ENCODE assay signal across 8 cellular contexts in the genomic region with DNA sequence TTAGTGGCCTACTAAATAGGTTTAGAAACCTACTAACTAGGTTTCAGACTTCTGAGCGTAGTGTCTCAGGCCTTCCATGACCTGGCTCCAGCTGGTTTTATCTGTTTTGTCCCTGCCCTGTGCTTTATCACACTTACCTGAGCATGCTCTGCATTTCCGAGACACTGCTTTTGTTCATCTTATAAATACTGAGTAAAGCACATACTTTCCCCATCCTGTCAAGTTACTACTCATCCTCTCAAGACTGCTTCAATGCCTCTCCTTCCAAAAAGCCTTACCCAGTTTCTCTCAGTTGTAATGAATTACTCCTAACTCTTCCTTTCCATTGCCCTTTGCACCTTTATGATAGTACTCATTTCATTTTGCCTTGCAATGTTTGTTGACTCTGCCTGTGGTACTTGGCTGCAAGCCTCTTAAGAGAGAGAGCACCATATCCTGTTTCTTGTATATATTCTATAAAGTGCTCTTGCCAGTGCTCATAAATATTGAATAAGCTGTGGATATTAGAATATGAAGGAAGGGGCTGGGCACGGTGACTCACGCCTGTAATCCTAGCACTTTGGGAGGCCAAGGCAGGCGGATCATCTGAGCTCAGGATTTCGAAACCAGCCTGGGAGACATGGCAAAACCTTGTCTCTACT. TPM values are rescaled to one million over a fixed set of nuclear protein-coding genes. Genes with fewer than 3 reads are reported as not detected.
DNase-seq lines count a peak whose midpoint lies in the region; ATAC-seq and TF ChIP-seq lines count a peak whose summit lies in the region.

No MANE protein-coding gene starts in this region.

- peak; percentile 57 for DNase-seq in AG10803 (ENCODE audit: low read depth)
- DNase-seq in M059J (ENCODE audit: low read depth) = peak; percentile 85
- DNase-seq in amniotic epithelial cell (ENCODE audit: low read depth) = peak; percentile 85
- no peak for DNase-seq in lower lobe of right lung
- no peak for DNase-seq in stimulated activated CD4-positive, alpha-beta T cell treated with anti-CD3 and anti-CD28 coated beads, Interleukin-4, amount 100 ng/mL, for 4 hours
- DNase-seq in activated CD4-positive, alpha-beta T cell treated with anti-CD3 and anti-CD28 coated beads for 48 hours = no peak

- H3K4me3 ChIP-seq in AG10803 (ENCODE audit: low read length) (no peak overlapping the region), lower lobe of right lung (no peak overlapping the region)

- intact Hi-C loops in lower lobe of right lung (cut with DNase I) = no loop called here

- no peaks in the 10 kb centered on the region for H3K9me3 ChIP-seq in lower lobe of right lung

- TF ChIP-seq CTCF in AG10803 (conservative IDR thresholded peaks at IDR 0.05; ENCODE audit: low read length) (no peak), lower lobe of right lung (IDR thresholded peaks at IDR 0.05) (no peak)

- H3K36me3 ChIP-seq in lower lobe of right lung = peaks cover 22% of the 10 kb centered on the region

- peak; percentile 54 to 64 for ATAC-seq in lower lobe of right lung
- ATAC-seq in HG02870 (IDR thresholded peaks at IDR 0.05; ENCODE audit: unreplicated experiment) = no peak
- ATAC-seq in HG02610 (IDR thresholded peaks at IDR 0.05; ENCODE audit: unreplicated experiment) = no peak

- H3K27me3 ChIP-seq in lower lobe of right lung (ENCODE audit: low read depth) = no peaks in the 10 kb centered on the region

- H3K4me1 ChIP-seq in lower lobe of right lung = peaks cover 10% of the 10 kb centered on the region

- no peak overlapping the region for H3K27ac ChIP-seq in lower lobe of right lung

RNA-seq across cellular contexts. Expression of a gene that starts 34.4 kb away (rescaled TPM):
- 82.8 and 109 TPM in 2 replicates for total RNA-seq in M059J (2014; rRNA removed; shearing (Covaris generic))
- total RNA-seq in lower lobe of right lung = 91.6 TPM

Comparison
In these comparisons a context has a peak if more than half of its experiments do, and no peak if none do; other contexts are left out.
1. DNase-seq: peak in AG10803 (single experiment), M059J (single experiment) and amniotic epithelial cell (single experiment); none in lower lobe of right lung (single experiment), stimulated activated CD4-positive, alpha-beta T cell treated with anti-CD3 and anti-CD28 coated beads, Interleukin-4, amount 100 ng/mL, for 4 hours (0 of 2) and activated CD4-positive, alpha-beta T cell treated with anti-CD3 and anti-CD28 coated beads for 48 hours (single experiment).
2. ATAC-seq: peak in lower lobe of right lung (2 of 2); none in HG02870 (single experiment) and HG02610 (single experiment).